1 cellular context compared by ENCODE assay signal in the genomic region with DNA sequence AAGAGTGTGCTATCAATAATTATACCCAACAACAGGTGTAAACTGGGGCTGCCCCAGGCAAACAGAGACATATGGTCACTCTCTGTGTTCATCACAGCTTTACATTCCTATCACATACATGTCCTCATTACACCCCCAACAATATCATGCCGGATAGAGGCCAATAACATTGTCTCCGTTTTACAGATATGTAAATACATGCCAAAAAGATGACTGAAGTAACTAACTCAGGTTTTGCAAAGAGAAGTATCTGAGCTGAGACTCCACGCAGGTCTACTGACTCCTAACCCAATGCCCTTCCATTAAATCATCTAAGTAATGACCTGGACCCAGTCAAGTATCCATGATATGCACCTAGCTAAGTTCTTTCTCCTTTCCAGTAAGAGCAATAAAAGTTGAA.
TF ChIP-seq lines count a peak whose summit lies in the region.

No MANE protein-coding gene starts in this region.

TF ChIP-seq in liver, 16 proteins besides CTCF, POLR2A, EP300 and RAD21 (continued from another document):
- TF ChIP-seq GABPA (IDR thresholded peaks at IDR 0.05 in 1 of 2, conservative IDR thresholded peaks at IDR 0.05 in 1 of 2) (no peak), RXRA (IDR thresholded peaks at IDR 0.05) (no peak), FOXA2 (IDR thresholded peaks at IDR 0.05) (no peak), JUND (IDR thresholded peaks at IDR 0.05) (no peak), TAF1 (conservative IDR thresholded peaks at IDR 0.05) (no peak), NR2F2 (IDR thresholded peaks at IDR 0.05) (no peak), SP1 (IDR thresholded peaks at IDR 0.05) (no peak), FOXA1 (IDR thresholded peaks at IDR 0.05) (no peak), HNF4A (conservative IDR thresholded peaks at IDR 0.05) (no peak)
- TF ChIP-seq, protein P1, sequence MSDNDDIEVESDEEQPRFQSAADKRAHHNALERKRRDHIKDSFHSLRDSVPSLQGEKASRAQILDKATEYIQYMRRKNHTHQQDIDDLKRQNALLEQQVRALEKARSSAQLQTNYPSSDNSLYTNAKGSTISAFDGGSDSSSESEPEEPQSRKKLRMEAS (IDR thresholded peaks at IDR 0.05) = no peak
- TF ChIP-seq, protein P2, sequence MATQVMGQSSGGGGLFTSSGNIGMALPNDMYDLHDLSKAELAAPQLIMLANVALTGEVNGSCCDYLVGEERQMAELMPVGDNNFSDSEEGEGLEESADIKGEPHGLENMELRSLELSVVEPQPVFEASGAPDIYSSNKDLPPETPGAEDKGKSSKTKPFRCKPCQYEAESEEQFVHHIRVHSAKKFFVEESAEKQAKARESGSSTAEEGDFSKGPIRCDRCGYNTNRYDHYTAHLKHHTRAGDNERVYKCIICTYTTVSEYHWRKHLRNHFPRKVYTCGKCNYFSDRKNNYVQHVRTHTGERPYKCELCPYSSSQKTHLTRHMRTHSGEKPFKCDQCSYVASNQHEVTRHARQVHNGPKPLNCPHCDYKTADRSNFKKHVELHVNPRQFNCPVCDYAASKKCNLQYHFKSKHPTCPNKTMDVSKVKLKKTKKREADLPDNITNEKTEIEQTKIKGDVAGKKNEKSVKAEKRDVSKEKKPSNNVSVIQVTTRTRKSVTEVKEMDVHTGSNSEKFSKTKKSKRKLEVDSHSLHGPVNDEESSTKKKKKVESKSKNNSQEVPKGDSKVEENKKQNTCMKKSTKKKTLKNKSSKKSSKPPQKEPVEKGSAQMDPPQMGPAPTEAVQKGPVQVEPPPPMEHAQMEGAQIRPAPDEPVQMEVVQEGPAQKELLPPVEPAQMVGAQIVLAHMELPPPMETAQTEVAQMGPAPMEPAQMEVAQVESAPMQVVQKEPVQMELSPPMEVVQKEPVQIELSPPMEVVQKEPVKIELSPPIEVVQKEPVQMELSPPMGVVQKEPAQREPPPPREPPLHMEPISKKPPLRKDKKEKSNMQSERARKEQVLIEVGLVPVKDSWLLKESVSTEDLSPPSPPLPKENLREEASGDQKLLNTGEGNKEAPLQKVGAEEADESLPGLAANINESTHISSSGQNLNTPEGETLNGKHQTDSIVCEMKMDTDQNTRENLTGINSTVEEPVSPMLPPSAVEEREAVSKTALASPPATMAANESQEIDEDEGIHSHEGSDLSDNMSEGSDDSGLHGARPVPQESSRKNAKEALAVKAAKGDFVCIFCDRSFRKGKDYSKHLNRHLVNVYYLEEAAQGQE (IDR thresholded peaks at IDR 0.05) = no peak
- TF ChIP-seq, protein P3, sequence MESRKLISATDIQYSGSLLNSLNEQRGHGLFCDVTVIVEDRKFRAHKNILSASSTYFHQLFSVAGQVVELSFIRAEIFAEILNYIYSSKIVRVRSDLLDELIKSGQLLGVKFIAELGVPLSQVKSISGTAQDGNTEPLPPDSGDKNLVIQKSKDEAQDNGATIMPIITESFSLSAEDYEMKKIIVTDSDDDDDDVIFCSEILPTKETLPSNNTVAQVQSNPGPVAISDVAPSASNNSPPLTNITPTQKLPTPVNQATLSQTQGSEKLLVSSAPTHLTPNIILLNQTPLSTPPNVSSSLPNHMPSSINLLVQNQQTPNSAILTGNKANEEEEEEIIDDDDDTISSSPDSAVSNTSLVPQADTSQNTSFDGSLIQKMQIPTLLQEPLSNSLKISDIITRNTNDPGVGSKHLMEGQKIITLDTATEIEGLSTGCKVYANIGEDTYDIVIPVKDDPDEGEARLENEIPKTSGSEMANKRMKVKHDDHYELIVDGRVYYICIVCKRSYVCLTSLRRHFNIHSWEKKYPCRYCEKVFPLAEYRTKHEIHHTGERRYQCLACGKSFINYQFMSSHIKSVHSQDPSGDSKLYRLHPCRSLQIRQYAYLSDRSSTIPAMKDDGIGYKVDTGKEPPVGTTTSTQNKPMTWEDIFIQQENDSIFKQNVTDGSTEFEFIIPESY (IDR thresholded peaks at IDR 0.05) = no peak
